In the genomic region with DNA sequence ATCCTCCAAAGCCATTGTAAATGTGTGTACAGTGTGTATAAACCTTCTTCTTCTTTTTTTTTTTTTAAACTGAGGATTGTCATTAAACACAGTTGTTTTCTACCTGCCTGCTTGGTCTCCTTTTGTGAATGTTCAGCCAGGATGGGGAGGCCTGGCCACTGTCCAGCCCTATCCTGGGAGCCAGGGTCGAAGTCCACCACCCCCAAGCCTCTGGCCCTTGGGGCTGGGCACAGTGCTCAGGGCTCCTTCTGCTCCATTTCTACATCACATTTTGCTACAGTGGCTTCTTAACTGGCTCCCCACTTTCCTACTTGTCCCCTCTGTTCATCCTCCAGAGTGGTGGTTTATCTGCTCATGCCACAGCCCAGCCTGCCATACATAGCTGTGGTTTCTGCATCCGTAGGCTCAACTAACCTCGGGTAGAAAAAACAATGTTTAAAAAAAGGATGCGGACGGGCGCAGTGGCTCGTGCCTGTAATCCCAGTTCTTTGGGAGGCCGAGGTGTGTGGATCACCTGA, we compare ENCODE assay signal across 13 cellular contexts. TPM values are rescaled to one million over a fixed set of nuclear protein-coding genes. Genes with fewer than 3 reads are reported as not detected.
DNase-seq lines count a peak whose midpoint lies in the region; ATAC-seq and TF ChIP-seq lines count a peak whose summit lies in the region.
"Had no signal": no experiment of that assay in that cellular context is flagged by ENCODE, and none has a peak within 500 bp of the region (broad histone marks: within the 10 kb centered on the region; RNA-seq: fewer than 3 reads in every experiment).

No MANE protein-coding gene starts in this region.

- no peak for TF ChIP-seq CTCF in activated CD8-positive, alpha-beta T cell treated with anti-CD3 and anti-CD28 coated beads for 36 hours (IDR thresholded peaks at IDR 0.05)
- TF ChIP-seq CTCF in mesothelial cell of epicardium (IDR thresholded peaks at IDR 0.05; ENCODE audit: unreplicated experiment) (no peak), endodermal cell (conservative IDR thresholded peaks at IDR 0.05) (no peak)

- H3K9me3 ChIP-seq in endodermal cell (ENCODE audit: control insufficient read depth, low read length) = no peaks in the 10 kb centered on the region

- DNase-seq in A172 (ENCODE audit: low spot score) (peak; percentile 59), GDM1 (lab: John Stamatoyannopoulos, UW) (peak; percentile 74), mesothelial cell of epicardium (ENCODE audit: low spot score in 2 of 2, unreplicated experiment in 2 of 2) (no peak), NCI-H2171 (lab: John Stamatoyannopoulos, UW) (no peak), endodermal cell (no peak), caudate nucleus (lab: John Stamatoyannopoulos, UW) (no peak)
- peak; percentile 40 for DNase-seq in activated CD8-positive, alpha-beta T cell treated with anti-CD3 and anti-CD28 coated beads for 36 hours
- no peak for DNase-seq in stimulated activated naive CD4-positive, alpha-beta T cell treated with Interleukin-2 at 50 U/mL for 16 hours (lab: John Stamatoyannopoulos, UW)
- DNase-seq: activated naive CD4-positive, alpha-beta T cell; CD8-positive, alpha-beta memory T cell; H9; WERI-Rb-1 had no signal

- H3K4me1 ChIP-seq in endodermal cell (ENCODE audit: control insufficient read depth, insufficient read depth, low read length) = peaks cover 5% of the 10 kb centered on the region

- peak overlapping the region; percentile 10 for H3K27ac Mint-ChIP-seq in activated CD8-positive, alpha-beta T cell treated with anti-CD3 and anti-CD28 coated beads for 36 hours
- peak overlapping the region; percentile 30 for H3K27ac Mint-ChIP-seq in mesothelial cell of epicardium
- H3K27ac Mint-ChIP-seq in endodermal cell = no peak overlapping the region
- H3K27ac Mint-ChIP-seq: H9 had no signal

- intact Hi-C loops in activated CD8-positive, alpha-beta T cell treated with anti-CD3 and anti-CD28 coated beads for 36 hours (cut with micrococcal nuclease) = no loop called here

- peaks cover 23% of the 10 kb centered on the region for H3K4me1 Mint-ChIP-seq in activated CD8-positive, alpha-beta T cell treated with anti-CD3 and anti-CD28 coated beads for 36 hours (ENCODE audit: low read depth)
- peaks cover 25% of the 10 kb centered on the region for H3K4me1 Mint-ChIP-seq in mesothelial cell of epicardium
- H3K4me1 Mint-ChIP-seq in endodermal cell = peaks cover 21% of the 10 kb centered on the region

- ATAC-seq in activated CD8-positive, alpha-beta T cell treated with anti-CD3 and anti-CD28 coated beads for 36 hours = no peak

- H3K4me3 ChIP-seq in endodermal cell (ENCODE audit: low read length) = no peak overlapping the region

- H3K27ac ChIP-seq in endodermal cell (ENCODE audit: low read depth, low read length) = no peak overlapping the region
- H3K27ac ChIP-seq in caudate nucleus (ENCODE audit: low read depth, low read length) = no peak overlapping the region
- H3K27ac ChIP-seq: KMS-11, WERI-Rb-1 had no signal

- POLR2A ChIA-PET in activated CD8-positive, alpha-beta T cell treated with anti-CD3 and anti-CD28 coated beads for 36 hours (lab: Charles Lee) = interaction anchor here (0.6 to 0.9 kb wide), 3 partner anchors 17 to 188 kb away, joined by 3 to 4 read pairs (median 3); no protein-coding TSS in a partner anchor

- no peaks in the 10 kb centered on the region for H3K27me3 Mint-ChIP-seq in activated CD8-positive, alpha-beta T cell treated with anti-CD3 and anti-CD28 coated beads for 36 hours
- H3K27me3 Mint-ChIP-seq in mesothelial cell of epicardium (ENCODE audit: low read depth) (no peaks in the 10 kb centered on the region), endodermal cell (ENCODE audit: insufficient read depth) (peaks cover 3% of the 10 kb centered on the region)
- H3K27me3 Mint-ChIP-seq: CD8-positive, alpha-beta memory T cell had no signal

- H3K27me3 ChIP-seq in endodermal cell (ENCODE audit: control insufficient read depth, insufficient read depth, low read length, poor library complexity, severe bottlenecking) = no peaks in the 10 kb centered on the region

- no peaks in the 10 kb centered on the region for H3K36me3 ChIP-seq in endodermal cell (ENCODE audit: control insufficient read depth, insufficient read depth, low read length)

- no peak overlapping the region for H3K9ac ChIP-seq in endodermal cell (ENCODE audit: extremely low read depth, low read length, poor library complexity, severe bottlenecking)
- H3K9ac ChIP-seq: KMS-11 had no signal

- WGBS in endodermal cell (ENCODE audit: insufficient coverage in 1 of 2, insufficient read length in 1 of 2), 2 experiments = 90 to 92% methylated on average over 8 of the region's 8 CpGs

- CTCF ChIA-PET in activated CD8-positive, alpha-beta T cell treated with anti-CD3 and anti-CD28 coated beads for 36 hours (lab: Charles Lee) = no interaction called here

- no peaks in the 10 kb centered on the region for H3K9me3 Mint-ChIP-seq in activated CD8-positive, alpha-beta T cell treated with anti-CD3 and anti-CD28 coated beads for 36 hours
- no peaks in the 10 kb centered on the region for H3K9me3 Mint-ChIP-seq in mesothelial cell of epicardium
- H3K9me3 Mint-ChIP-seq in endodermal cell = no peaks in the 10 kb centered on the region
- H3K9me3 Mint-ChIP-seq: CD8-positive, alpha-beta memory T cell; H9 had no signal

- H3K4me3 Mint-ChIP-seq in activated CD8-positive, alpha-beta T cell treated with anti-CD3 and anti-CD28 coated beads for 36 hours = no peak overlapping the region
- H3K4me3 Mint-ChIP-seq in mesothelial cell of epicardium = no peak overlapping the region
- H3K4me3 Mint-ChIP-seq in endodermal cell = no peak overlapping the region
- H3K4me3 Mint-ChIP-seq: H9 had no signal

- H3K36me3 Mint-ChIP-seq in activated CD8-positive, alpha-beta T cell treated with anti-CD3 and anti-CD28 coated beads for 36 hours (ENCODE audit: low read depth) = peaks cover 2% of the 10 kb centered on the region
- H3K36me3 Mint-ChIP-seq in mesothelial cell of epicardium = peaks cover 9% of the 10 kb centered on the region
- no peaks in the 10 kb centered on the region for H3K36me3 Mint-ChIP-seq in endodermal cell (ENCODE audit: low read depth)

RNA-seq across cellular contexts. Expression of a gene that starts 2.5 kb away (rescaled TPM):
- 69.1 and 168 TPM in 2 replicates for total RNA-seq in A172 (2014; rRNA removed; shearing (Covaris generic))
- total RNA-seq in activated CD8-positive, alpha-beta T cell treated with anti-CD3 and anti-CD28 coated beads for 36 hours = 10 to 100 TPM; 82.8 to 86.3 TPM
- total RNA-seq in mesothelial cell of epicardium = 182 to 192 TPM (median 184 TPM) in 3 replicates
- 100 to 1,000 TPM; 136 to 148 TPM for total RNA-seq in endodermal cell
- polyA plus RNA-seq in endodermal cell (2013, experiment 1 of 2) = 201 TPM
- polyA plus RNA-seq in endodermal cell (2013, experiment 2 of 2) = 179 TPM

RNA-seq across cellular contexts. Expression of a gene that starts 11.6 kb away (rescaled TPM):
- total RNA-seq in A172 (2014; rRNA removed; shearing (Covaris generic)) = 8.2 and 10.3 TPM in 2 replicates
- total RNA-seq in activated CD8-positive, alpha-beta T cell treated with anti-CD3 and anti-CD28 coated beads for 36 hours = 1 to 10 TPM in 1 of 2 experiments, under 1 TPM in 1; 0.85 to 1.4 TPM
- total RNA-seq in mesothelial cell of epicardium = 510 to 566 TPM (median 528 TPM) in 3 replicates
- 10 to 100 TPM in 1 of 2 donors, 1 to 10 TPM in 1; 9.7 to 14.3 TPM for total RNA-seq in endodermal cell
- polyA plus RNA-seq in endodermal cell (2013, experiment 1 of 2) = 14.7 TPM
- polyA plus RNA-seq in endodermal cell (2013, experiment 2 of 2) = 14.5 TPM

RNA-seq across cellular contexts. Expression of a gene that starts 16.5 kb away (rescaled TPM):
- 2.6 and 17.3 TPM in 2 replicates for total RNA-seq in A172 (2014; rRNA removed; shearing (Covaris generic))
- 100 to 1,000 TPM; 197 to 212 TPM for total RNA-seq in activated CD8-positive, alpha-beta T cell treated with anti-CD3 and anti-CD28 coated beads for 36 hours
- total RNA-seq in mesothelial cell of epicardium = 56.6 to 61.9 TPM (median 61.8 TPM) in 3 replicates
- 100 to 1,000 TPM in 1 of 2 donors, 10 to 100 TPM in 1; 76.1 to 103 TPM for total RNA-seq in endodermal cell
- 75.1 TPM for polyA plus RNA-seq in endodermal cell (2013, experiment 1 of 2)
- 66.0 TPM for polyA plus RNA-seq in endodermal cell (2013, experiment 2 of 2)

RNA-seq across cellular contexts. Expression of a gene that starts 21.5 kb away (rescaled TPM):
- 0.26 and 0.40 TPM in 2 replicates for total RNA-seq in A172 (2014; rRNA removed; shearing (Covaris generic))
- total RNA-seq in activated CD8-positive, alpha-beta T cell treated with anti-CD3 and anti-CD28 coated beads for 36 hours = 1 to 10 TPM; 1.1 to 2.1 TPM
- total RNA-seq in mesothelial cell of epicardium = 0.36 to 0.82 TPM (median 0.52 TPM) in 3 replicates
- 1 to 10 TPM; 1.5 to 2.2 TPM for total RNA-seq in endodermal cell
- polyA plus RNA-seq in endodermal cell (2013, experiment 1 of 2) = 2.7 TPM
- 3.0 TPM for polyA plus RNA-seq in endodermal cell (2013, experiment 2 of 2)

RNA-seq across cellular contexts. Expression of a gene that starts 30.0 kb away (rescaled TPM):
- not detected in 2 replicates for total RNA-seq in A172 (2014; rRNA removed; shearing (Covaris generic))
- total RNA-seq in activated CD8-positive, alpha-beta T cell treated with anti-CD3 and anti-CD28 coated beads for 36 hours = not detected
- total RNA-seq in mesothelial cell of epicardium (0.52 TPM in 1 of 3 replicates, not detected in the others), endodermal cell (not detected)
- polyA plus RNA-seq in endodermal cell (2013, experiment 1 of 2) = not detected
- not detected for polyA plus RNA-seq in endodermal cell (2013, experiment 2 of 2)
- total RNA-seq: CD8-positive, alpha-beta memory T cell had no signal
- polyA plus RNA-seq: CD8-positive, alpha-beta memory T cell had no signal

Comparison
In these comparisons a context has a peak if more than half of its experiments do, and no peak if none do; other contexts are left out.
1. DNase-seq: peak in A172 (single experiment), GDM1 (single experiment) and activated CD8-positive, alpha-beta T cell treated with anti-CD3 and anti-CD28 coated beads for 36 hours (single experiment); none in mesothelial cell of epicardium (0 of 2), NCI-H2171 (single experiment), stimulated activated naive CD4-positive, alpha-beta T cell treated with Interleukin-2 at 50 U/mL for 16 hours (single experiment), endodermal cell (single experiment) and caudate nucleus (0 of 61).
2. RNA of a gene that starts 11.6 kb away (total RNA-seq): 510 to 566 TPM in mesothelial cell of epicardium; 9.7 to 14.3 TPM in endodermal cell, 8.2 to 10.3 TPM in A172 and 0.85 to 1.4 TPM in activated CD8-positive, alpha-beta T cell treated with anti-CD3 and anti-CD28 coated beads for 36 hours; every median in the first group is over 10 times any median in the second.